In genomic region chr3:8255771-8256170, GRCh38 we compare ENCODE assay signal across 18 cellular contexts.
"Had no signal": no experiment of that assay in that cellular context is flagged by ENCODE, and none has a peak within 500 bp of the region (broad histone marks: within the 10 kb centered on the region; RNA-seq: fewer than 3 reads in every experiment).

No MANE protein-coding gene starts in this region.

- ATAC-seq: Panc1, T-cell had no signal

- DNase-seq: KBM-7, MV-4-11, NCI-H1048, NCI-H1105, NCI-H1417, NCI-H146, NCI-H187, NCI-H2029 treated with DMSO at 0.1 percent for 48 hours, NCI-H2171 treated with DMSO at 0.1 percent for 48 hours, NCI-H345, NCI-H446 treated with DMSO at 0.1 percent for 48 hours, NCI-H510A treated with DMSO at 0.1 percent for 48 hours, NCI-H526, SHP77, SW 1271, T-cell had no signal

- H3K27ac ChIP-seq: RWPE1 had no signal
